8 cellular contexts compared by ENCODE assay signal in genomic region chr6:106163446-106163965, GRCh38.
A peak's percentile ranks its signal among the peaks of the same experiment; 100 is the strongest.
DNase-seq lines count a peak whose midpoint lies in the region; ATAC-seq and TF ChIP-seq lines count a peak whose summit lies in the region.

No MANE protein-coding gene starts in this region.

- 51% methylated on average over 7 of the region's 7 CpGs; no CpG with 5 or more reads in 1 of the 2 donors for WGBS in transverse colon (ENCODE audit: low coverage in 1 of 2), 2 donors

- peak overlapping the region; percentile 67 to 83 (median 72) for H3K27ac ChIP-seq in transverse colon

- H3K9me3 ChIP-seq in T-helper 17 cell (ENCODE audit: control insufficient read depth, low read length, poor library complexity, severe bottlenecking), result no peaks in the 10 kb centered on the region
- no peaks in the 10 kb centered on the region for H3K9me3 ChIP-seq in transverse colon

- H3K4me3 ChIP-seq in transverse colon, result no peak overlapping the region

- no peak for TF ChIP-seq EP300 in transverse colon (IDR thresholded peaks at IDR 0.05; ENCODE audit: low read depth)

- H3K27me3 Mint-ChIP-seq in T-helper 17 cell, result no peaks in the 10 kb centered on the region
- H3K27me3 Mint-ChIP-seq in central memory CD8-positive, alpha-beta T cell, result no peaks in the 10 kb centered on the region

- H3K36me3 Mint-ChIP-seq in T-helper 17 cell (ENCODE audit: low read depth), result peaks cover 3% of the 10 kb centered on the region
- peaks cover 11% of the 10 kb centered on the region for H3K36me3 Mint-ChIP-seq in central memory CD8-positive, alpha-beta T cell (ENCODE audit: insufficient read depth)

- intact Hi-C loops in transverse colon (cut with DNase I; ENCODE audit: low total_unique reads), result no loop called here

- DNase-seq in T-helper 17 cell (peak in 2 of 3 donors; percentile 20 to 23), myocyte (ENCODE audit: low read depth) (peak; percentile 59), transverse colon (peak; percentile 52), NCI-H2171 (lab: John Stamatoyannopoulos, UW) (no peak), cerebellar nuclear complex (lab: John Stamatoyannopoulos, UW) (no peak)
- peak in 1 of 2 donors; percentile 40 for DNase-seq in central memory CD8-positive, alpha-beta T cell (ENCODE audit: low spot score in 2 of 2)

- TF ChIP-seq POLR2A in transverse colon (IDR thresholded peaks at IDR 0.05), result no peak

- H3K36me3 ChIP-seq in transverse colon, result no peaks in the 10 kb centered on the region

- ATAC-seq in GM18511 (IDR thresholded peaks at IDR 0.05; ENCODE audit: unreplicated experiment) (peak; percentile 36), HG02973 (IDR thresholded peaks at IDR 0.05; ENCODE audit: unreplicated experiment) (peak; percentile 11), T-helper 17 cell (peak; percentile 79)
- peak; percentile 80 for ATAC-seq in central memory CD8-positive, alpha-beta T cell (replicated peaks; ENCODE audit: extremely low read depth, poor library complexity, severe bottlenecking)

- TF ChIP-seq CTCF in transverse colon (IDR thresholded peaks at IDR 0.05), result no peak

- in situ Hi-C loops in transverse colon (cut with MboI; ENCODE audit: low pct_ligation_motif_present in 1 of 4, low pct_unique_long_range_greater_than_20kb in 1 of 4, low sequenced_read_pairs in 3 of 4), result no loop called here

- H3K27me3 ChIP-seq in transverse colon, result no peaks in the 10 kb centered on the region

- peaks cover 6% of the 10 kb centered on the region for H3K9me3 Mint-ChIP-seq in central memory CD8-positive, alpha-beta T cell

- peak overlapping the region; percentile 91 for H3K27ac Mint-ChIP-seq in T-helper 17 cell
- H3K27ac Mint-ChIP-seq in central memory CD8-positive, alpha-beta T cell (ENCODE audit: low read depth), result peak overlapping the region; percentile 97

- peaks cover 32% of the 10 kb centered on the region for H3K4me1 Mint-ChIP-seq in T-helper 17 cell
- H3K4me1 Mint-ChIP-seq in central memory CD8-positive, alpha-beta T cell, result peaks cover 50% of the 10 kb centered on the region

- peak overlapping the region; percentile 83 for H3K4me3 Mint-ChIP-seq in T-helper 17 cell
- peak overlapping the region; percentile 48 for H3K4me3 Mint-ChIP-seq in central memory CD8-positive, alpha-beta T cell

- H3K4me1 ChIP-seq in transverse colon, result peaks cover 0 to 6% (median 0%) of the 10 kb centered on the region in 4 donors

Comparison
In these comparisons a context has a peak if more than half of its experiments do, and no peak if none do; other contexts are left out.
1. ATAC-seq: peak in every context shown above with its lines; median percentile 80 in central memory CD8-positive, alpha-beta T cell; 79 in T-helper 17 cell; 36 in GM18511; 11 in HG02973.
2. DNase-seq: peak in T-helper 17 cell (2 of 3), myocyte (single experiment) and transverse colon (single experiment); none in NCI-H2171 (single experiment) and cerebellar nuclear complex (0 of 2).